ENCODE assay signal across 2 cellular contexts in the genomic region with DNA sequence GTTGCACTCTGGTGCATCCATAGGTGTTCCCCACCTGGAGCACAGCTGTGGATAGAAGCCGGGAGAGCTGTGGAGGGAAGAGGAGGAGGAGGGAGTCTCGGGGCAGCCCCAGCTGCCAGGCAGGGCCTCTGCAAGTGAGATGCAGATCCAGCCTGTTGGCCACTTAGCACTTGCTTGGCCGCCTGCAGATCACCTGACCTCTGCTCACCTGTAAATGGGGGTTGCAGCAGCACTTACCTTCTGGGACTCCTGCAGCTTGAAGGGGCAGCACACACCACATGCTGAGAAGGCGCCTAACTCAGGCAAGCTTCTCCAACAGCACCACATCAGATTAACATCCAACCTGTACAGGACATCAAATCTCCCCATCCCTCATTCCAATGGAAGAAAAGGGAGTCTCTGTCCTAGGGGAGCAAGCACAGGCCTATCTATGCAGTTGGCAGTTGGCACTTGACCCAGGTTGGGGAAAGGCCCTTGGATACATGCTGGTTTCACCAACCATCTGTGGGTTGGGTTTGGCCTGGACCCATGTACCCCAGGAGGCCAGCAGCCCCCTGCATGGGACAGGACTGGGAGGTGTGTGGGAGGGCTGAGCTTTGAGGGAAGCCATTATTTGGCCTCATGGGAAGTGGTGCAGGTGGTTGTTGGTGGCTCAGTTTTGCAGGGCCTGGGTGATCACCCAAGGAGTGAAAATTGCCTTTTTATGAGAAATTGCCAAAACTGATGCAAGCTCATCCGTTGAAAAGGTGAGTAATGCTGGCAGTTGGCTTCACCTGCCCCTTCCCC. TPM values are rescaled to one million over a fixed set of nuclear protein-coding genes. Genes with fewer than 3 reads are reported as not detected.
"Had no signal": no experiment of that assay in that cellular context is flagged by ENCODE, and none has a peak within 500 bp of the region (broad histone marks: within the 10 kb centered on the region; RNA-seq: fewer than 3 reads in every experiment).

No MANE protein-coding gene starts in this region.

RNA-seq across cellular contexts. Expression of a gene that starts 46.3 kb away (rescaled TPM):
- total RNA-seq: foreskin keratinocyte; natural killer cell treated with Interleukin-12 subunit alpha and Interleukin-12 subunit beta and Interleukin-15 and Interleukin-18, amount 100 ng/mL, for 72 hours had no signal
